In the genomic region with DNA sequence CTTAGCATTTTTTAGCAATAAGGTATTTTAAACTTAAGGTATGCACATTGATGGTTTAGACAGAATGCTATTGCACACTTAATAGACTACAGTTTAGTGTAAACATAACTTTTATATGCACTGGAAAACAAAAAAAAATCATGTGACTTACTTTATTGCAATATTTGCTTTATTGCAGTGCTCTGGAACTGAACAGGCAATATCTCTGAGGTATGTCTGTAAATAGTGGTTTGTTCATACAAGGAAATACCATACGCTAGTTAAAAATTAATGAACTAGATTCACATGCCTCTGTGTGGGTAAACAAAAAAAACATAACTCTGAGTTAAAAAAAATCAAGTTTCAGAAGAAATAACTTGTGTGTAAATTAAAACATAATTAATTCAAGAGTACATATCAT, we compare ENCODE assay signal across 19 cellular contexts.
"Had no signal": no experiment of that assay in that cellular context is flagged by ENCODE, and none has a peak within 500 bp of the region (broad histone marks: within the 10 kb centered on the region; RNA-seq: fewer than 3 reads in every experiment).

No MANE protein-coding gene starts in this region.

- H3K4me1 ChIP-seq: left lung, neural progenitor cell, prostate gland, right atrium auricular region, testis, tibial artery, upper lobe of left lung, uterus had no signal

- H3K27ac ChIP-seq: dorsolateral prefrontal cortex, left lung, neural progenitor cell, prostate gland, right atrium auricular region, testis, tibial artery, upper lobe of left lung, uterus had no signal

- H3K36me3 ChIP-seq: left lung, neural progenitor cell, prostate gland, right atrium auricular region, stomach, tibial artery, upper lobe of left lung, uterus had no signal

- DNase-seq: dorsolateral prefrontal cortex; effector CD4-positive, alpha-beta T cell; hypothalamus; left lung; mesenchymal stem cell; naive thymus-derived CD4-positive, alpha-beta T cell; stimulated activated CD4-positive, alpha-beta T cell treated with anti-CD3 and anti-CD28 coated beads, Interleukin-2, amount 100 ng/mL, for 24 hours; stimulated activated CD4-positive, alpha-beta T cell treated with anti-CD3 and anti-CD28 coated beads, Interleukin-4, amount 100 ng/mL, for 24 hours; stimulated activated naive CD4-positive, alpha-beta T cell treated with Interleukin-2 at 50 U/mL for 16 hours; stomach; testis; tibial artery; upper lobe of left lung; uterus had no signal

- H3K27me3 ChIP-seq: left lung, neural progenitor cell, right atrium auricular region, stomach, testis, tibial artery, upper lobe of left lung, uterus had no signal

- H3K9me3 ChIP-seq: left lung, prostate gland, right atrium auricular region, stomach, testis, tibial artery, upper lobe of left lung, uterus had no signal

- H3K4me3 ChIP-seq: dorsolateral prefrontal cortex, left lung, neural progenitor cell, prostate gland, right atrium auricular region, stomach, testis, tibial artery, upper lobe of left lung, uterus had no signal

- ATAC-seq: left lung; naive thymus-derived CD4-positive, alpha-beta T cell; sciatic nerve; stimulated activated effector memory CD8-positive, alpha-beta T cell treated with anti-CD3 and anti-CD28 coated beads, Interleukin-12 subunit alpha, Interleukin-12 subunit beta, amount 100 ng/mL, for 72 hours had no signal
